ENCODE assay signal across 8 cellular contexts in the genomic region with DNA sequence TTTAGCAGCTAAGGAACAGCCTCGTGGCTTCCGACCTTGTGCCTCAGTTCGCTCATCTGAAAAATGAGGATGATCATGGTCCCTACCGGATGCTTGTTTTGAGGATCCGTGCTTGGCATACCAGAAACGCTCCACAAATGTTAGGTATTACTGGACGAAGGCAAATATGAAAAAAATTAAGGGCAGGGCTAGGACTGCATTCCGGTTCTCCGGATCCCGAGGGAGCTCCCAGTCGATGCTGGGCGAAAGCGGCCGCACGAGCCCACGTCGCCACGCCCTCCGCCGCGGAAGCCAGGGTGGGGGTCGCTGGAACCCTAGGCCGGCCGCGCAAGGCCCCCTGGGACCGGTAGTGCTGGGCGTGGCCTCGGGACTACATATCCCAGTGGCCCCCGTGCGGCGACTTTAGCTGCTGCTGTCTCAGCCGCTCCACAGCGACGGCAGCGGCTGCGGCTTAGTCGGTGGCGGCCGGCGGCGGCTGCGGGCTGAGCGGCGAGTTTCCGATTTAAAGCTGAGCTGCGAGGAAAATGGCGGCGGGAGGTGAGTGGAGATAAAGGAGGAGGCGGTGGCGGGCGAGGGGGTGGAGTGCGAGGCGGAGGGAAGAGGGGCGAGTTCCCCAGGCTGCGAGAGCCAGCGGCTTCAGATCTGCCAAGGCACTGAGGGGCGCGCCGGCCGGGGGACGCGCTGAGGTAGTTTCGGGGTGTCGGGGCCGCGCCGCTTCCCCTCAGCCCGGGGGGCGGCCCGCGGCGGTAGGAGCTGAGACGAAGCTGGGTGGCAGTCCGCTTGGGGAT. TPM values are rescaled to one million over a fixed set of nuclear protein-coding genes. Genes with fewer than 3 reads are reported as not detected.
A peak's percentile ranks its signal among the peaks of the same experiment; 100 is the strongest.
DNase-seq lines count a peak whose midpoint lies in the region; ATAC-seq and TF ChIP-seq lines count a peak whose summit lies in the region.

A gene (plus strand): TSS at position 405 of the 788 bp plus-strand sequence. CDS start 120,361 bp downstream, outside the sequence.

- H3K27me3 ChIP-seq in duodenal mucosa (ENCODE audit: control insufficient read depth in 1 of 2, insufficient read depth in 2 of 2, low read length in 2 of 2): no peaks in the 10 kb centered on the region

- intact Hi-C loops in lower leg skin (cut with DNase I; ENCODE audit: low total_unique reads): no loop called here

- DNase-seq in CD1c-positive myeloid dendritic cell (ENCODE audit: extremely low spot score): peak; percentile 88
- peak; percentile 99 for DNase-seq in NCI-H82 (lab: John Stamatoyannopoulos, UW)
- peak; percentile 97 to 98 for DNase-seq in activated CD4-positive, alpha-beta T cell treated with anti-CD3 and anti-CD28 coated beads, Interleukin-2, amount 50 U/mL, for 48 hours
- peak; percentile 87 to 98 for DNase-seq in lower leg skin (ENCODE audit: low spot score in 2 of 2)
- peak; percentile 93 to 94 for DNase-seq in stimulated activated CD4-positive, alpha-beta T cell treated with anti-CD3 and anti-CD28 coated beads, Interleukin-4, amount 100 ng/mL, for 4 hours

- H3K9ac ChIP-seq in duodenal mucosa (ENCODE audit: low read depth in 1 of 2, low read length in 2 of 2): peak within 1 kb of the TSS; percentile 68 to 96

- peak in 1 of 3 donors; percentile 78 for TF ChIP-seq CTCF in lower leg skin (IDR thresholded peaks at IDR 0.05)

- H3K27ac ChIP-seq in duodenal mucosa (ENCODE audit: low read depth, low read length): peak within 1 kb of the TSS; percentile 75

- H3K9me3 ChIP-seq in duodenal mucosa (ENCODE audit: control insufficient read depth in 1 of 2, low read length in 2 of 2): no peaks in the 10 kb centered on the region

- no peaks in the 10 kb centered on the region for H3K36me3 ChIP-seq in duodenal mucosa (ENCODE audit: control insufficient read depth in 1 of 2, insufficient read depth in 2 of 2, low read length in 2 of 2)

- peak within 1 kb of the TSS; percentile 83 to 94 for H3K4me3 ChIP-seq in duodenal mucosa (ENCODE audit: low read depth in 1 of 2, low read length in 2 of 2)
- peak within 1 kb of the TSS; percentile 98 for H3K4me3 ChIP-seq in lower leg skin (ENCODE audit: low read depth, poor library complexity, severe bottlenecking)

- WGBS in lower leg skin, 2 donors: 0 to 1% methylated on average over 72 to 74 of the region's 74 CpGs

- TF ChIP-seq POLR2A in lower leg skin (IDR thresholded peaks at IDR 0.05): peak in 1 of 2 donors; percentile 44

- ATAC-seq in GM19372 (IDR thresholded peaks at IDR 0.05; ENCODE audit: low read depth, unreplicated experiment) (peak; percentile 88), HG03571 (IDR thresholded peaks at IDR 0.05; ENCODE audit: unreplicated experiment) (peak; percentile 60)

- H3K4me1 ChIP-seq in duodenal mucosa (ENCODE audit: control insufficient read depth in 1 of 2, insufficient read depth in 2 of 2, low read length in 2 of 2): peaks cover 14 to 18% of the 10 kb centered on the region in 2 donors

RNA-seq across cellular contexts. Expression of the gene that starts here (rescaled TPM):
- 10 to 100 TPM; 43.6 to 55.0 (median 49.5) TPM for total RNA-seq in lower leg skin

Comparison
In these comparisons a context has a peak if more than half of its experiments do, and no peak if none do; other contexts are left out.
1. Peak in every context shown above with its lines: DNase-seq, ATAC-seq, H3K4me3 ChIP-seq and H3K27ac ChIP-seq.